ENCODE assay signal across 12 cellular contexts in the genomic region with DNA sequence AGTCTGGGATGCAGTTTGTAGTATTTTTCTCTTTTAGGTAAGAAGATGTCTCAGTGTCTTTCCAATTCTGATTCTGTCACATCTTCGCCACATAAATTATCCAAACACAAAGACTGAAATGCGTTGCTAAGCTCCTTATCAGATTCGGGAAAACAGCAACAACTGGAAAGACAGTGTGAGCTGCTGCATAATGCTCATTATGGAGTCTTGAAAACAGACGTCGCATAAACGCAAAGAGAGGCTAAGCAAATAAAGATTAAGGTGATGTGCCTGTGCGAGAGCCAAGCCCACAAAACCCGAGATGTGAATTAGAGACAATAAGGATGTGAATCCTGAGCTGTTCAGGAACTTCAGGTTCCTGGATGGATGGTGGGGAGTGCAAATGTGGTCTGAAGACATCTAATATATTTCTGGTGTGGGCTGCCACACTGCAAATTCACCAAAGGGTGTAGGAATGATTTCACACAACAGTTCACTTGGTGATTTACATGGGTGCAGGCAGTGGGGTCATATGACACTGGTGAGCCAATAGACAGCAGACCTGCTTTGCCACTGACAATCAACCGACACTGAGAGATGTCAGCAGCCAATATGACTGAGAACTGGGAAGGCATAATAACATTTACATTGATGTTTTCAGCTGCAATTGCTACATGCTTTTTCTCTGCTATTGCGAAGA.
DNase-seq lines count a peak whose midpoint lies in the region; ATAC-seq and TF ChIP-seq lines count a peak whose summit lies in the region.
"Had no signal": no experiment of that assay in that cellular context is flagged by ENCODE, and none has a peak within 500 bp of the region (broad histone marks: within the 10 kb centered on the region; RNA-seq: fewer than 3 reads in every experiment).

No MANE protein-coding gene starts in this region.

- peak; percentile 69 for DNase-seq in NCI-H146 (lab: John Stamatoyannopoulos, UW)
- peak; percentile 36 for DNase-seq in SHP77 treated with DMSO at 0.1 percent for 48 hours (lab: John Stamatoyannopoulos, UW)
- DNase-seq in mucosa of descending colon = no peak
- no peak for DNase-seq in esophagus muscularis mucosa (ENCODE audit: extremely low spot score)
- DNase-seq in activated CD4-positive, CD25-positive, alpha-beta regulatory T cell treated with anti-CD3 and anti-CD28 coated beads, Interleukin-2, amount 50 U/mL, for 72 hours = no peak
- DNase-seq: cortex of kidney, PC-9, T-helper 17 cell had no signal

- H3K4me1 ChIP-seq in mucosa of descending colon (ENCODE audit: low read depth) (no peaks in the 10 kb centered on the region), esophagus muscularis mucosa (peaks cover 0 to 6% (median 0%) of the 10 kb centered on the region in 4 donors)

- H3K4me3 ChIP-seq in mucosa of descending colon = no peak overlapping the region
- H3K4me3 ChIP-seq in esophagus muscularis mucosa = no peak overlapping the region
- H3K4me3 ChIP-seq: PC-9, skin epidermis had no signal

- TF ChIP-seq CTCF in mucosa of descending colon (IDR thresholded peaks at IDR 0.05) = no peak
- TF ChIP-seq CTCF in esophagus muscularis mucosa (IDR thresholded peaks at IDR 0.05) = no peak

- H3K36me3 ChIP-seq in mucosa of descending colon (ENCODE audit: low read depth) = no peaks in the 10 kb centered on the region
- no peaks in the 10 kb centered on the region for H3K36me3 ChIP-seq in esophagus muscularis mucosa

- no peak for TF ChIP-seq POLR2A in esophagus muscularis mucosa (IDR thresholded peaks at IDR 0.05; ENCODE audit: low read depth)

- intact Hi-C loops in mucosa of descending colon (cut with DNase I, micrococcal nuclease) (no loop called here), esophagus muscularis mucosa (cut with DNase I) (no loop called here)

- WGBS in esophagus muscularis mucosa = 69% methylated on average over 10 of the region's 10 CpGs

- no peaks in the 10 kb centered on the region for H3K27me3 ChIP-seq in esophagus muscularis mucosa

- ATAC-seq in GM18868 (IDR thresholded peaks at IDR 0.05; ENCODE audit: unreplicated experiment) (peak; percentile 60), mucosa of descending colon (peak; percentile 50), GM21576 (IDR thresholded peaks at IDR 0.05; ENCODE audit: unreplicated experiment) (no peak), HG03469 (IDR thresholded peaks at IDR 0.05; ENCODE audit: unreplicated experiment) (no peak)
- ATAC-seq: T-helper 17 cell had no signal

- TF ChIP-seq EP300 in esophagus muscularis mucosa (IDR thresholded peaks at IDR 0.05) = no peak

- H3K9me3 ChIP-seq in mucosa of descending colon (no peaks in the 10 kb centered on the region), esophagus muscularis mucosa (no peaks in the 10 kb centered on the region)

- no peak overlapping the region for H3K27ac ChIP-seq in esophagus muscularis mucosa (replicated peaks in 1 of 4)
- H3K27ac ChIP-seq: PC-9 had no signal

Comparison
In these comparisons a context has a peak if more than half of its experiments do, and no peak if none do; other contexts are left out.
1. ATAC-seq: peak in GM18868 (single experiment) and mucosa of descending colon (single experiment); none in GM21576 (single experiment) and HG03469 (single experiment).
2. DNase-seq: peak in NCI-H146 (single experiment) and SHP77 treated with DMSO at 0.1 percent for 48 hours (single experiment); none in mucosa of descending colon (0 of 3), esophagus muscularis mucosa (single experiment) and activated CD4-positive, CD25-positive, alpha-beta regulatory T cell treated with anti-CD3 and anti-CD28 coated beads, Interleukin-2, amount 50 U/mL, for 72 hours (single experiment).